23 cellular contexts compared by ENCODE assay signal in genomic region chr3:138854204-138854603, GRCh38. TPM values are rescaled to one million over a fixed set of nuclear protein-coding genes. Genes with fewer than 3 reads are reported as not detected.
DNase-seq lines count a peak whose midpoint lies in the region; ATAC-seq, FAIRE-seq and TF ChIP-seq lines count a peak whose summit lies in the region.
"Had no signal": no experiment of that assay in that cellular context is flagged by ENCODE, and none has a peak within 500 bp of the region (broad histone marks: within the 10 kb centered on the region; RNA-seq: fewer than 3 reads in every experiment).

No MANE protein-coding gene starts in this region.

- no peaks in the 10 kb centered on the region for H3K79me2 ChIP-seq in K562 (ENCODE audit: control insufficient read depth, insufficient read depth, low read length)
- no peaks in the 10 kb centered on the region for H3K79me2 ChIP-seq in keratinocyte (ENCODE audit: control insufficient read depth, insufficient read depth, low read length)

- no peak for TF ChIP-seq RAD21 in K562 (CRISPR knock-in tag; conservative IDR thresholded peaks at IDR 0.05 in 1 of 2, IDR thresholded peaks at IDR 0.05 in 1 of 2)

- FAIRE-seq in K562 (lab: Jason Lieb, UNC) = no peak
- FAIRE-seq in keratinocyte (lab: Jason Lieb, UNC) = peak; percentile 71
- FAIRE-seq: GM19239, H54, RCC 7860 had no signal

- no peaks in the 10 kb centered on the region for H3K9me3 ChIP-seq in K562 (replicated peaks; ENCODE audit: control insufficient read depth, insufficient read depth, low read depth, low read length)
- no peaks in the 10 kb centered on the region for H3K9me3 ChIP-seq in keratinocyte (ENCODE audit: control insufficient read depth, low read depth, low read length)
- no peaks in the 10 kb centered on the region for H3K9me3 ChIP-seq in BE2C
- H3K9me3 ChIP-seq: SJCRH30 had no signal

- H3K9ac ChIP-seq in K562 (ENCODE audit: insufficient read depth in 1 of 2, low read depth in 2 of 2, low read length in 2 of 2) (no peak overlapping the region), keratinocyte (ENCODE audit: control insufficient read depth, extremely low read depth, insufficient read depth, low read length) (no peak overlapping the region)

- in situ Hi-C loops in K562 (cut with MboI) = no loop called here

- H3K4me1 ChIP-seq in K562 (replicated peaks in 1 of 2; ENCODE audit: control insufficient read depth in 2 of 2, insufficient read depth in 2 of 2, low read length in 2 of 2) = no peaks in the 10 kb centered on the region; a peak in 1 of 5 replicates
- peaks cover 4% of the 10 kb centered on the region for H3K4me1 ChIP-seq in keratinocyte (ENCODE audit: control insufficient read depth, extremely low read depth, insufficient read depth, low read length)
- H3K4me1 ChIP-seq in BE2C = no peaks in the 10 kb centered on the region
- H3K4me1 ChIP-seq: SJCRH30 had no signal

- no peak overlapping the region for H3K4me2 ChIP-seq in K562 (ENCODE audit: insufficient read depth, low read length)
- no peak overlapping the region for H3K4me2 ChIP-seq in keratinocyte (ENCODE audit: control insufficient read depth, extremely low read depth, insufficient read depth, low read depth, low read length)

- no peak overlapping the region for H3K4me3 ChIP-seq in K562
- no peak overlapping the region for H3K4me3 ChIP-seq in keratinocyte (ENCODE audit: control insufficient read depth in 2 of 3, extremely low read depth in 1 of 3, insufficient read depth in 2 of 3, low read depth in 1 of 3, low read length in 3 of 3)
- H3K4me3 ChIP-seq in BE2C (ENCODE audit: low read depth, low read length) = no peak overlapping the region
- H3K4me3 ChIP-seq: SJCRH30 had no signal

- DNase-seq in NCI-H2107 treated with DMSO at 0.1 percent for 48 hours (lab: John Stamatoyannopoulos, UW; ENCODE audit: unreplicated experiment) (peak; percentile 16), NCI-H2107 (lab: John Stamatoyannopoulos, UW) (no peak), ELR (ENCODE audit: low read depth) (peak; percentile 18), K562 (ENCODE audit: extremely low read depth in 1 of 4, low spot score in 3 of 4) (no peak), keratinocyte (ENCODE audit: low read depth, low spot score) (no peak), NCI-H510A (lab: John Stamatoyannopoulos, UW) (no peak), BE2C (no peak), NCI-H526 treated with DMSO at 0.1 percent for 48 hours (lab: John Stamatoyannopoulos, UW) (no peak)
- DNase-seq: 8988T, ACHN, Calu3, DMS79 treated with DMSO at 0.1 percent for 48 hours, Kasumi-1, NCI-H1092 treated with DMSO at 0.1 percent for 48 hours, NCI-H1436, NCI-H1930, NCI-H2227 treated with DMSO at 0.1 percent for 48 hours, NCI-H748 treated with DMSO at 0.1 percent for 48 hours, SJCRH30 had no signal

- no peak overlapping the region for H3K27ac ChIP-seq in K562 (ENCODE audit: extremely low read depth, low read depth, low read length)
- no peak overlapping the region for H3K27ac ChIP-seq in keratinocyte (ENCODE audit: control insufficient read depth, insufficient read depth, low read length)
- H3K27ac ChIP-seq: SJCRH30 had no signal

- intact Hi-C loops in K562 (cut with micrococcal nuclease) = no loop called here

- TF ChIP-seq CTCF in K562 (IDR thresholded peaks at IDR 0.05 in 2 of 3, conservative IDR thresholded peaks at IDR 0.05 in 1 of 3; ENCODE audit: insufficient read depth in 2 of 3, low read depth in 1 of 3, low read length in 3 of 3) (no peak), keratinocyte (optimal IDR thresholded peaks at IDR 0.05 in 1 of 3, IDR thresholded peaks at IDR 0.05 in 1 of 3, conservative IDR thresholded peaks at IDR 0.05 in 1 of 3; ENCODE audit: extremely low read depth in 1 of 3, insufficient read depth in 2 of 3, low read length in 3 of 3) (no peak), BE2C (IDR thresholded peaks at IDR 0.05; ENCODE audit: low read depth, low read length) (no peak)

- no peaks in the 10 kb centered on the region for H4K20me1 ChIP-seq in K562 (replicated peaks; ENCODE audit: control insufficient read depth, insufficient read depth, low read length)
- H4K20me1 ChIP-seq in keratinocyte (ENCODE audit: control insufficient read depth, extremely low read depth, insufficient read depth, low read length) = no peaks in the 10 kb centered on the region

- H2AFZ ChIP-seq in K562 (ENCODE audit: low read depth, low read length) (no peak overlapping the region), keratinocyte (ENCODE audit: control insufficient read depth, low read length) (no peak overlapping the region)

- dilution Hi-C loops in keratinocyte (cut with MboI; ENCODE audit: extremely low pct_ligation_motif_present, low sequenced_read_pairs) = no loop called here

- CTCF ChIA-PET in K562 (lab: Yijun Ruan, JAX; ENCODE audit: low intra/inter-chr PET ratio) = no interaction called here

- POLR2A ChIA-PET in K562 (lab: Yijun Ruan, JAX) = interaction anchor here (0.9 to 1.6 kb wide), 4 partner anchors 8 to 11 kb away, joined by 3 to 9 read pairs (median 4); no protein-coding TSS in a partner anchor

- H3K9me1 ChIP-seq in K562 (ENCODE audit: control insufficient read depth, insufficient read depth, low read length) (no peaks in the 10 kb centered on the region), keratinocyte (ENCODE audit: control insufficient read depth, extremely low read depth, insufficient read depth, low read length) (no peaks in the 10 kb centered on the region)

- H3K36me3 ChIP-seq in K562 (ENCODE audit: control insufficient read depth, insufficient read depth, low read length) (no peaks in the 10 kb centered on the region), keratinocyte (ENCODE audit: control insufficient read depth in 2 of 2, extremely low read depth in 1 of 2, insufficient read depth in 2 of 2, low read length in 2 of 2) (no peaks in the 10 kb centered on the region), BE2C (no peaks in the 10 kb centered on the region)
- H3K36me3 ChIP-seq: SJCRH30 had no signal

- TF ChIP-seq POLR2A in K562 (conservative IDR thresholded peaks at IDR 0.05) = no peak

- WGBS in K562 (ENCODE audit: insufficient coverage, low coverage, missing lambda C conversion rate) = 20% methylated on average over 3 of the region's 3 CpGs

- no peak for ATAC-seq in K562
- ATAC-seq: SK-N-SH treated with all-trans-retinoic acid at 6 μM for 48 hours had no signal

- no TSS peak for BruUV-seq in K562 (replicated peaks; lab: Mats Ljungman, UMichigan)

- H3K27me3 ChIP-seq in K562 (ENCODE audit: control insufficient read depth in 2 of 2, insufficient read depth in 2 of 2, low read length in 2 of 2) = no peaks in the 10 kb centered on the region
- H3K27me3 ChIP-seq in keratinocyte (ENCODE audit: control insufficient read depth, extremely low read depth, insufficient read depth, low read length) = no peaks in the 10 kb centered on the region
- H3K27me3 ChIP-seq in BE2C = no peaks in the 10 kb centered on the region
- H3K27me3 ChIP-seq: SJCRH30 had no signal

- no peak for TF ChIP-seq EP300 in K562 (IDR thresholded peaks at IDR 0.05; ENCODE audit: low read length)

TF ChIP-seq in K562, 482 proteins besides CTCF, POLR2A, EP300 and RAD21 (continues in another document):
- TF ChIP-seq ZNF785 (CRISPR knock-in tag; IDR thresholded peaks at IDR 0.05) (no peak), NFIC (IDR thresholded peaks at IDR 0.05) (no peak), U2AF1 (optimal IDR thresholded peaks at IDR 0.05; ENCODE audit: low read depth, low read length) (no peak), MXD1 (CRISPR knock-in tag; IDR thresholded peaks at IDR 0.05; ENCODE audit: borderline replicate concordance, poor library complexity, severe bottlenecking) (no peak), ZBTB8A (IDR thresholded peaks at IDR 0.05; ENCODE audit: partially characterized antibody) (no peak), JUND (IDR thresholded peaks at IDR 0.05; ENCODE audit: borderline replicate concordance, low read depth, low read length) (peak; percentile 40; the same call in 1 of the 2 replicates), JUND (tag; IDR thresholded peaks at IDR 0.05; ENCODE audit: borderline replicate concordance, low read depth, low read length) (no peak; the same call in 2 of the 3 replicates)

RNA-seq across cellular contexts. Expression of gene PIK3CB, which starts 19.5 kb away (rescaled TPM):
- total RNA-seq in K562 (2011; cell fraction: chromatin; rRNA removed; ENCODE audit: low replicate concordance) = 133 and 323 TPM in 2 replicates
- 60.7 and 75.4 TPM in 2 replicates for total RNA-seq in K562 (2011; cell fraction: nucleolus; rRNA removed)
- 109 and 149 TPM in 2 replicates for total RNA-seq in K562 (2011; cell fraction: nucleoplasm; rRNA removed)
- total RNA-seq in K562 (2014; rRNA removed) = 26.2 and 30.0 TPM in 2 replicates
- total RNA-seq in K562 (2014; rRNA removed; fragmentation: Illumina TruSeq; extraction: Trizol) = 28.3 and 35.0 TPM in 2 replicates
- total RNA-seq in K562 (2015; rRNA removed; fragmentation: Illumina TruSeq; extraction: Trizol) = 21.6 and 23.0 TPM in 2 replicates
- total RNA-seq in K562 (2021) = 53.8 and 62.6 TPM in 2 replicates
- 41.4 and 45.4 TPM in 2 replicates for polyA plus RNA-seq in K562 (2011; rRNA removed)
- polyA plus RNA-seq in K562 (2011; cell fraction: cytosol; rRNA removed) = 12.6 and 23.0 TPM in 2 replicates
- 28.6 and 42.3 TPM in 2 replicates for polyA plus RNA-seq in K562 (2011; cell fraction: nucleus; rRNA removed)
- 43.0 and 49.7 TPM in 2 replicates for polyA plus RNA-seq in K562 (2012)
- 58.8 and 59.8 TPM in 2 replicates for polyA plus RNA-seq in K562 (2014; fragmentation: Illumina TruSeq; extraction: Trizol)
- 10 to 100 TPM; 15.3 to 19.6 TPM for polyA plus RNA-seq in K562 (2014; fragmentation: Nextera tagmentation; extraction: Ambion mirVana)
- polyA plus RNA-seq in K562 (2014; rRNA removed) = 36.9 and 40.4 TPM in 2 replicates
- polyA minus RNA-seq in K562 (2011; rRNA and poly(A)+ RNA removed) = 53.4 and 83.7 TPM in 2 replicates
- polyA minus RNA-seq in K562 (2011; cell fraction: cytosol; rRNA and poly(A)+ RNA removed) = 41.5 and 44.1 TPM in 2 replicates
- polyA minus RNA-seq in K562 (2011; cell fraction: nucleus; rRNA and poly(A)+ RNA removed) = 44.6 and 69.1 TPM in 2 replicates
- 11.5 to 19.9 TPM (median 18.5 TPM) in 3 replicates for polyA plus RNA-seq in keratinocyte
- 9.1 TPM for polyA plus RNA-seq in keratinocyte (2011; ENCODE audit: low read depth)
- 13.3 and 24.1 TPM in 2 replicates for polyA plus RNA-seq in keratinocyte (2011; cell fraction: cytosol; rRNA removed)
- 12.7 and 16.6 TPM in 2 replicates for polyA plus RNA-seq in keratinocyte (2011; cell fraction: nucleus; rRNA removed)
- polyA plus RNA-seq in keratinocyte (2012; ENCODE audit: low replicate concordance) = 14.8 and 20.8 TPM in 2 replicates
- polyA minus RNA-seq in keratinocyte = 10.6 to 23.8 TPM (median 11.9 TPM) in 3 replicates
- polyA minus RNA-seq in keratinocyte (2011; cell fraction: cytosol; rRNA and poly(A)+ RNA removed) = 17.6 TPM
- 14.2 and 37.8 TPM in 2 replicates for polyA minus RNA-seq in keratinocyte (2011; cell fraction: nucleus; rRNA and poly(A)+ RNA removed)
- 12.9 TPM for polyA plus RNA-seq in BE2C (2012; ENCODE audit: insufficient read depth, insufficient read length, low read depth)

Comparison
In these comparisons a context has a peak if more than half of its experiments do, and no peak if none do; other contexts are left out.
1. DNase-seq: peak in NCI-H2107 treated with DMSO at 0.1 percent for 48 hours (single experiment) and ELR (single experiment); none in NCI-H2107 (single experiment), K562 (0 of 4), keratinocyte (single experiment), NCI-H510A (single experiment), BE2C (single experiment) and NCI-H526 treated with DMSO at 0.1 percent for 48 hours (single experiment).